In the genomic region with DNA sequence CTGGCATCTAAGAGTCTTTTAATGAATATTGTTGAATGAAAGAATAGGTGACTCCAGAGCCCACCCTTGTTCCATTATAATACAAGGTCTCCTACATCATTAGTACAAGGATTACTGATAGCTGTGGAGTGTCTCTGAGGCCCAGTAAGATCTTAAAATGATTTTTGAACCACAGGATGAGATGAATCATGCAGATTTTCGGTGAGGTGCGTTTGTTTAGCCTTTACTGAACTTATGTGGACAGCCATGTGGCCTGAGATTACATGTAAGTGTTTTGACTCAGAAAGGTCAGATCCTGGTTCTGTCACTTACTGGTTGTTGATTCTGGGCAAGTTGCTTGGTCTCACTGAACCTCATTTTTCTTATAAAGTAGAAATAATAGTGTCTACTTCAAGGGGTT, we compare ENCODE assay signal across 27 cellular contexts. TPM values are rescaled to one million over a fixed set of nuclear protein-coding genes. Genes with fewer than 3 reads are reported as not detected.
A peak's percentile ranks its signal among the peaks of the same experiment; 100 is the strongest.
DNase-seq lines count a peak whose midpoint lies in the region; ATAC-seq, FAIRE-seq and TF ChIP-seq lines count a peak whose summit lies in the region.
"Had no signal": no experiment of that assay in that cellular context is flagged by ENCODE, and none has a peak within 500 bp of the region (broad histone marks: within the 10 kb centered on the region; RNA-seq: fewer than 3 reads in every experiment).

No MANE protein-coding gene starts in this region.

- dilution Hi-C loops in IMR-90 (cut with HindIII; ENCODE audit: low sequenced_read_pairs, unreplicated experiment) = no loop called here

- POLR2A ChIA-PET in IMR-90 (lab: Charles Lee; ENCODE audit: unreplicated experiment) = no interaction called here

- H3K9me3 ChIP-seq in IMR-90 (ENCODE audit: control insufficient read depth, insufficient read depth, low read length) (no peaks in the 10 kb centered on the region), astrocyte (ENCODE audit: insufficient read depth, low read depth, low read length) (no peaks in the 10 kb centered on the region)
- H3K9me3 ChIP-seq: colonic mucosa, thoracic aorta had no signal

- intact Hi-C loops in IMR-90 (cut with micrococcal nuclease) = no loop called here

- no peaks in the 10 kb centered on the region for H3K27me3 ChIP-seq in IMR-90 (ENCODE audit: control insufficient read depth, insufficient read depth, low read length)
- H3K27me3 ChIP-seq in astrocyte (ENCODE audit: insufficient read depth, low read length) = no peaks in the 10 kb centered on the region
- H3K27me3 ChIP-seq: colonic mucosa had no signal

- H3K27ac ChIP-seq in IMR-90 (ENCODE audit: insufficient read depth, low read length) (no peak overlapping the region), astrocyte (ENCODE audit: low read depth, low read length) (no peak overlapping the region)
- H3K27ac ChIP-seq: colonic mucosa, parathyroid adenoma, skin epidermis, thoracic aorta had no signal

- peaks cover 14% of the 10 kb centered on the region; the same call in 1 of the 2 replicates for H3K9me1 ChIP-seq in IMR-90 (ENCODE audit: insufficient read depth, low read length)

- CTCF ChIA-PET in activated CD8-positive, alpha-beta memory T cell treated with anti-CD3 and anti-CD28 coated beads, Interleukin-2, amount 10 ng/mL, durations not matched to agents 7 days and 5 days (lab: Charles Lee) = interaction anchor here (1.4 to 1.7 kb wide), 2 partner anchors 9 to 103 kb away, joined by 3 to 4 read pairs; no protein-coding TSS in a partner anchor
- CTCF ChIA-PET in IMR-90 (lab: Yijun Ruan, JAX) = no interaction called here

- H3K4me3 ChIP-seq in IMR-90 (ENCODE audit: insufficient read depth, low read depth, low read length) = no peak overlapping the region
- H3K4me3 ChIP-seq in astrocyte (ENCODE audit: insufficient read depth, low read depth, low read length) = no peak overlapping the region
- H3K4me3 ChIP-seq: colonic mucosa, skin epidermis, thoracic aorta had no signal

- H2BK120ac ChIP-seq in IMR-90 (ENCODE audit: low read depth, low read length) = peak overlapping the region; percentile 29; the same call in 1 of the 2 replicates

- H3K23ac ChIP-seq in IMR-90 (ENCODE audit: low read depth, low read length) = no peak overlapping the region

- peak overlapping the region; percentile 61; the same call in 1 of the 2 replicates for H3K18ac ChIP-seq in IMR-90 (ENCODE audit: low read depth, low read length)

- peaks cover 21 to 43% of the 10 kb centered on the region in 2 experiments for H3K79me1 ChIP-seq in IMR-90 (ENCODE audit: low read depth in 1 of 2, low read length in 2 of 2)

- no peak overlapping the region for H4K91ac ChIP-seq in IMR-90 (ENCODE audit: insufficient read depth, low read depth, low read length)

- no peak overlapping the region for H3K56ac ChIP-seq in IMR-90 (ENCODE audit: extremely low read depth, insufficient read depth, low read length)

- H3K4me1 ChIP-seq in IMR-90 (ENCODE audit: control insufficient read depth, insufficient read depth, low read length) (peaks cover 5% of the 10 kb centered on the region; the same call in 1 of the 2 replicates), astrocyte (ENCODE audit: insufficient read depth, low read length) (no peaks in the 10 kb centered on the region)
- H3K4me1 ChIP-seq: colonic mucosa, parathyroid adenoma had no signal

- TF ChIP-seq POLR2A in IMR-90 (IDR thresholded peaks at IDR 0.05; ENCODE audit: low read depth, low read length) = no peak

- H2AK5ac ChIP-seq in IMR-90 (ENCODE audit: low read depth, low read length) = no peak overlapping the region

- H2BK5ac ChIP-seq in IMR-90 (ENCODE audit: low read depth, low read length, poor library complexity, severe bottlenecking) = peak overlapping the region; percentile 46

- no peak overlapping the region for H2BK15ac ChIP-seq in IMR-90 (ENCODE audit: low read depth, low read length)

- peaks cover 53% of the 10 kb centered on the region for H3K36me3 Mint-ChIP-seq in activated CD8-positive, alpha-beta memory T cell treated with anti-CD3 and anti-CD28 coated beads, Interleukin-2, amount 10 ng/mL, durations not matched to agents 7 days and 5 days
- H3K36me3 Mint-ChIP-seq in astrocyte (ENCODE audit: low read depth, unreplicated experiment) = peaks cover 26% of the 10 kb centered on the region

- H4K5ac ChIP-seq in IMR-90 (ENCODE audit: low read depth, low read length) = no peak overlapping the region

- no peak for TF ChIP-seq CTCF in IMR-90 (conservative IDR thresholded peaks at IDR 0.05; ENCODE audit: low read depth, low read length)
- no peak for TF ChIP-seq CTCF in astrocyte (IDR thresholded peaks at IDR 0.05; ENCODE audit: insufficient read depth, low read depth, low read length)

- peak overlapping the region; percentile 15 for H3K4ac ChIP-seq in IMR-90 (ENCODE audit: low read depth, low read length)

- peak; percentile 75 for ATAC-seq in activated CD8-positive, alpha-beta memory T cell treated with anti-CD3 and anti-CD28 coated beads, Interleukin-2, amount 10 ng/mL, durations not matched to agents 7 days and 5 days
- peak; percentile 55 for ATAC-seq in IMR-90 (ENCODE audit: low read depth)
- peak; percentile 81 for ATAC-seq in stimulated activated naive CD8-positive, alpha-beta T cell treated with anti-CD3 and anti-CD28 coated beads, Interleukin-15, Interleukin-2, amounts not matched to agents 100 U/mL and 50 U/mL, for 24 hours
- ATAC-seq in HG02571 (IDR thresholded peaks at IDR 0.05; ENCODE audit: unreplicated experiment) = no peak
- ATAC-seq: CD8-positive, alpha-beta T cell had no signal

- H2AFZ ChIP-seq in IMR-90 (replicated peaks; ENCODE audit: low read length, poor library complexity) (no peak overlapping the region), astrocyte (ENCODE audit: low read depth, low read length) (no peak overlapping the region)
- H2AFZ ChIP-seq: parathyroid adenoma had no signal

- no TSS peak for BruUV-seq in IMR-90 (replicated peaks; lab: Mats Ljungman, UMichigan)

- no peak for TF ChIP-seq RAD21 in IMR-90 (IDR thresholded peaks at IDR 0.05; ENCODE audit: low read length)

- in situ Hi-C loops in IMR-90 (cut with MboI; ENCODE audit: low sequenced_read_pairs) (no loop called here), KBM-7 (cut with MboI; ENCODE audit: low pct_unique_long_range_greater_than_20kb, low sequenced_read_pairs) (no loop called here)

- no peak for DNase-seq in activated CD8-positive, alpha-beta memory T cell treated with anti-CD3 and anti-CD28 coated beads, Interleukin-2, amount 10 ng/mL, durations not matched to agents 7 days and 5 days
- DNase-seq in activated CD8-positive, alpha-beta memory T cell treated with anti-CD3 and anti-CD28 coated beads, Interleukin-2, amount 50 U/mL, for 4 hours = no peak
- peak; percentile 83 for DNase-seq in IMR-90
- DNase-seq in astrocyte (ENCODE audit: low read depth) = peak; percentile 12
- no peak for DNase-seq in stimulated activated naive CD8-positive, alpha-beta T cell treated with anti-CD3 and anti-CD28 coated beads, Interleukin-15, Interleukin-2, amounts not matched to agents 100 U/mL and 50 U/mL, for 24 hours
- no peak for DNase-seq in KBM-7
- DNase-seq: activated naive CD4-positive, alpha-beta T cell treated with Interleukin-2 at 50 U/mL for 16 hours; activated T-cell treated with anti-CD3 and anti-CD28 coated beads for 4 hours; anterior cingulate cortex; CD8-positive, alpha-beta T cell; colonic mucosa; effector CD4-positive, alpha-beta T cell; glutamatergic neuron; NCI-H1092; NCI-H1694; NCI-H446; NCI-H82; retina; SIG-M5; stimulated activated naive CD4-positive, alpha-beta T cell treated with Interleukin-2 at 50 U/mL for 16 hours; T-helper 9 cell had no signal

- H4K8ac ChIP-seq in IMR-90 (ENCODE audit: low read depth in 2 of 2, low read length in 2 of 2) = no peak overlapping the region

- H3K27ac Mint-ChIP-seq in activated CD8-positive, alpha-beta memory T cell treated with anti-CD3 and anti-CD28 coated beads, Interleukin-2, amount 10 ng/mL, durations not matched to agents 7 days and 5 days = peak overlapping the region; percentile 42
- no peak overlapping the region for H3K27ac Mint-ChIP-seq in astrocyte (ENCODE audit: unreplicated experiment)
- H3K27ac Mint-ChIP-seq: B cell; CD8-positive, alpha-beta T cell had no signal

- WGBS in IMR-90 (ENCODE audit: extremely low coverage in 2 of 2, insufficient read length in 1 of 2), 2 experiments = 17% methylated on average over 2 of the region's 2 CpGs; no CpG with 5 or more reads in 1 of the 2 experiments

- H3K14ac ChIP-seq in IMR-90 (replicated peaks; ENCODE audit: low read depth, low read length) = 0 out of 2 replicates have a peak overlapping the region, but pooled peaks have one; percentile 24

- H2AK9ac ChIP-seq in IMR-90 (replicated peaks; ENCODE audit: low read depth, low read length, poor library complexity) = no peak overlapping the region

- no peaks in the 10 kb centered on the region for H3K27me3 Mint-ChIP-seq in activated CD8-positive, alpha-beta memory T cell treated with anti-CD3 and anti-CD28 coated beads, Interleukin-2, amount 10 ng/mL, durations not matched to agents 7 days and 5 days
- no peaks in the 10 kb centered on the region for H3K27me3 Mint-ChIP-seq in astrocyte (ENCODE audit: low read depth, unreplicated experiment)
- H3K27me3 Mint-ChIP-seq: B cell had no signal

- no peak overlapping the region for H3K9ac ChIP-seq in IMR-90 (ENCODE audit: low read depth, low read length)
- H3K9ac ChIP-seq in astrocyte (ENCODE audit: low read length) = no peak overlapping the region
- H3K9ac ChIP-seq: parathyroid adenoma had no signal

- no peaks in the 10 kb centered on the region for H3K9me3 Mint-ChIP-seq in activated CD8-positive, alpha-beta memory T cell treated with anti-CD3 and anti-CD28 coated beads, Interleukin-2, amount 10 ng/mL, durations not matched to agents 7 days and 5 days (ENCODE audit: low read depth)
- H3K9me3 Mint-ChIP-seq in astrocyte (ENCODE audit: unreplicated experiment) = no peaks in the 10 kb centered on the region
- H3K9me3 Mint-ChIP-seq: CD8-positive, alpha-beta T cell had no signal

- peaks cover 32% of the 10 kb centered on the region for H3K4me1 Mint-ChIP-seq in activated CD8-positive, alpha-beta memory T cell treated with anti-CD3 and anti-CD28 coated beads, Interleukin-2, amount 10 ng/mL, durations not matched to agents 7 days and 5 days
- H3K4me1 Mint-ChIP-seq in astrocyte (ENCODE audit: low read depth, unreplicated experiment) = peaks cover 12% of the 10 kb centered on the region
- H3K4me1 Mint-ChIP-seq: B cell had no signal

- H2BK20ac ChIP-seq in IMR-90 (ENCODE audit: low read depth, low read length) = no peak overlapping the region

- H3K4me2 ChIP-seq in IMR-90 (ENCODE audit: low read depth, low read length) (no peak overlapping the region), astrocyte (ENCODE audit: low read length) (no peak overlapping the region)

- H3K4me3 Mint-ChIP-seq in activated CD8-positive, alpha-beta memory T cell treated with anti-CD3 and anti-CD28 coated beads, Interleukin-2, amount 10 ng/mL, durations not matched to agents 7 days and 5 days = no peak overlapping the region
- no peak overlapping the region for H3K4me3 Mint-ChIP-seq in astrocyte (ENCODE audit: unreplicated experiment)
- H3K4me3 Mint-ChIP-seq: B cell; CD8-positive, alpha-beta T cell had no signal

- H3K36me3 ChIP-seq in IMR-90 (ENCODE audit: control insufficient read depth, insufficient read depth, low read length) = peaks cover 47% of the 10 kb centered on the region
- peaks cover 52% of the 10 kb centered on the region for H3K36me3 ChIP-seq in astrocyte (ENCODE audit: insufficient read depth, low read length)

- peaks cover 6% of the 10 kb centered on the region for H3K79me2 ChIP-seq in astrocyte (ENCODE audit: insufficient read depth, low read length)
- H3K79me2 ChIP-seq: parathyroid adenoma had no signal

- no peak for FAIRE-seq in astrocyte (lab: Jason Lieb, UNC)
- FAIRE-seq: keratinocyte had no signal

- H4K20me1 ChIP-seq in IMR-90 (ENCODE audit: insufficient read depth, low read length) (peaks cover 8% of the 10 kb centered on the region; the same call in 1 of the 2 replicates), astrocyte (ENCODE audit: insufficient read depth, low read length) (no peaks in the 10 kb centered on the region)

RNA-seq across cellular contexts. Expression of a gene that starts 21.6 kb away (rescaled TPM):
- 10 to 100 TPM; 46.3 to 48.1 TPM for total RNA-seq in activated CD8-positive, alpha-beta memory T cell treated with anti-CD3 and anti-CD28 coated beads, Interleukin-2, amount 10 ng/mL, durations not matched to agents 7 days and 5 days
- total RNA-seq in IMR-90 (2012; rRNA removed) (36.0 and 36.9 TPM in 2 replicates), astrocyte (26.7 and 27.8 TPM in 2 replicates)
- 25.3 and 27.0 TPM in 2 replicates for polyA plus RNA-seq in IMR-90 (2012; rRNA removed)
- polyA plus RNA-seq in IMR-90 (2012; cell fraction: cytosol; rRNA removed) = 10.8 and 23.4 TPM in 2 replicates
- 31.3 and 53.5 TPM in 2 replicates for polyA plus RNA-seq in IMR-90 (2012; cell fraction: nucleus; rRNA removed; ENCODE audit: low replicate concordance)

RNA-seq across cellular contexts. Expression of a gene that starts 47.1 kb away (rescaled TPM):
- total RNA-seq in activated CD8-positive, alpha-beta memory T cell treated with anti-CD3 and anti-CD28 coated beads, Interleukin-2, amount 10 ng/mL, durations not matched to agents 7 days and 5 days = 100 to 1,000 TPM; 114 to 130 TPM
- 70.6 and 95.5 TPM in 2 replicates for total RNA-seq in IMR-90 (2012; rRNA removed)
- polyA plus RNA-seq in IMR-90 (2012; rRNA removed) = 70.2 and 80.8 TPM in 2 replicates
- polyA plus RNA-seq in IMR-90 (2012; cell fraction: cytosol; rRNA removed) = 14.6 and 19.1 TPM in 2 replicates
- polyA plus RNA-seq in IMR-90 (2012; cell fraction: nucleus; rRNA removed; ENCODE audit: low replicate concordance) = 4.9 and 27.8 TPM in 2 replicates
- 108 and 109 TPM in 2 replicates for total RNA-seq in astrocyte

RNA-seq across cellular contexts. Expression of a gene that starts 47.4 kb away (rescaled TPM):
- total RNA-seq in activated CD8-positive, alpha-beta memory T cell treated with anti-CD3 and anti-CD28 coated beads, Interleukin-2, amount 10 ng/mL, durations not matched to agents 7 days and 5 days = 10 to 100 TPM; 74.9 to 81.0 TPM
- total RNA-seq in IMR-90 (2012; rRNA removed) (4.5 and 8.3 TPM in 2 replicates), astrocyte (37.2 and 43.3 TPM in 2 replicates)
- 20.4 and 20.9 TPM in 2 replicates for polyA plus RNA-seq in IMR-90 (2012; rRNA removed)
- polyA plus RNA-seq in IMR-90 (2012; cell fraction: cytosol; rRNA removed) = 25.9 and 61.7 TPM in 2 replicates
- 13.3 and 25.4 TPM in 2 replicates for polyA plus RNA-seq in IMR-90 (2012; cell fraction: nucleus; rRNA removed; ENCODE audit: low replicate concordance)

Comparison
In these comparisons a context has a peak if more than half of its experiments do, and no peak if none do; other contexts are left out.
1. DNase-seq: peak in IMR-90 (single experiment) and astrocyte (single experiment); none in activated CD8-positive, alpha-beta memory T cell treated with anti-CD3 and anti-CD28 coated beads, Interleukin-2, amount 10 ng/mL, durations not matched to agents 7 days and 5 days (single experiment), activated CD8-positive, alpha-beta memory T cell treated with anti-CD3 and anti-CD28 coated beads, Interleukin-2, amount 50 U/mL, for 4 hours (single experiment), stimulated activated naive CD8-positive, alpha-beta T cell treated with anti-CD3 and anti-CD28 coated beads, Interleukin-15, Interleukin-2, amounts not matched to agents 100 U/mL and 50 U/mL, for 24 hours (single experiment) and KBM-7 (single experiment).